In genomic region chr13:40422588-40423235, GRCh38 we compare ENCODE assay signal across 23 cellular contexts.
A peak's percentile ranks its signal among the peaks of the same experiment; 100 is the strongest.
DNase-seq lines count a peak whose midpoint lies in the region; ATAC-seq and TF ChIP-seq lines count a peak whose summit lies in the region.
"Had no signal": no experiment of that assay in that cellular context is flagged by ENCODE, and none has a peak within 500 bp of the region (broad histone marks: within the 10 kb centered on the region; RNA-seq: fewer than 3 reads in every experiment).

No MANE protein-coding gene starts in this region.

- no peak overlapping the region; the same call in 1 of the 2 replicates for H3K9ac ChIP-seq in OCI-LY1 (ENCODE audit: low read length)

- no peak overlapping the region for H3K4me3 Mint-ChIP-seq in activated CD4-positive, alpha-beta memory T cell treated with anti-CD3 and anti-CD28 coated beads for 36 hours
- H3K4me3 Mint-ChIP-seq in activated CD4-positive, alpha-beta memory T cell treated with anti-CD3 and anti-CD28 coated beads, Interleukin-2, amount 10 ng/mL, durations not matched to agents 7 days and 5 days, result no peak overlapping the region
- H3K4me3 Mint-ChIP-seq in CD14-positive monocyte, result peak overlapping the region in 1 of 2 donors; percentile 33
- H3K4me3 Mint-ChIP-seq: activated CD4-positive, alpha-beta T cell treated with anti-CD3 and anti-CD28 coated beads, Interleukin-2, amount 10 ng/mL, durations not matched to agents 7 days and 5 days; memory B cell; neural crest cell; stimulated activated naive CD8-positive, alpha-beta T cell treated with anti-CD3 and anti-CD28 coated beads, Interleukin-15, Interleukin-2, amounts not matched to agents 100 ng/mL and 50 ng/mL, for 24 hours had no signal

- H3K27me3 Mint-ChIP-seq in activated CD4-positive, alpha-beta memory T cell treated with anti-CD3 and anti-CD28 coated beads for 36 hours, result no peaks in the 10 kb centered on the region
- no peaks in the 10 kb centered on the region for H3K27me3 Mint-ChIP-seq in activated CD4-positive, alpha-beta memory T cell treated with anti-CD3 and anti-CD28 coated beads, Interleukin-2, amount 10 ng/mL, durations not matched to agents 7 days and 5 days
- peaks cover 0 to 3% (median 2%) of the 10 kb centered on the region in 3 donors for H3K27me3 Mint-ChIP-seq in CD14-positive monocyte (ENCODE audit: low read depth in 3 of 3)
- H3K27me3 Mint-ChIP-seq: activated CD4-positive, alpha-beta T cell treated with anti-CD3 and anti-CD28 coated beads, Interleukin-2, amount 10 ng/mL, durations not matched to agents 7 days and 5 days; memory B cell; stimulated activated naive CD8-positive, alpha-beta T cell treated with anti-CD3 and anti-CD28 coated beads, Interleukin-15, Interleukin-2, amounts not matched to agents 100 ng/mL and 50 ng/mL, for 24 hours had no signal

- no peak overlapping the region; the same call in 1 of the 2 replicates for H2AFZ ChIP-seq in OCI-LY1 (ENCODE audit: low read length)

- no peak overlapping the region for H3K4me3 ChIP-seq in OCI-LY1 (ENCODE audit: low read depth, low read length, poor library complexity, severe bottlenecking)
- H3K4me3 ChIP-seq: coronary artery, pancreas, SJCRH30 had no signal

- CTCF ChIA-PET in activated CD4-positive, alpha-beta memory T cell treated with anti-CD3 and anti-CD28 coated beads for 36 hours (lab: Charles Lee), result interaction anchor here (0.5 to 1.4 kb wide), 3 partner anchors 246 to 354 kb away, joined by 3 to 5 read pairs (median 4); no protein-coding TSS in a partner anchor
- CTCF ChIA-PET in activated CD4-positive, alpha-beta memory T cell treated with anti-CD3 and anti-CD28 coated beads, Interleukin-2, amount 10 ng/mL, durations not matched to agents 7 days and 5 days (lab: Charles Lee), result no interaction called here

- ATAC-seq in foreskin keratinocyte (peak; percentile 44), GM18505 (IDR thresholded peaks at IDR 0.05; ENCODE audit: unreplicated experiment) (no peak), HG02981 (IDR thresholded peaks at IDR 0.05; ENCODE audit: unreplicated experiment) (no peak)
- ATAC-seq: pancreas had no signal

- H3K27me3 ChIP-seq in OCI-LY1 (ENCODE audit: insufficient read depth, low read length) (no peaks in the 10 kb centered on the region), foreskin keratinocyte (no peaks in the 10 kb centered on the region)
- H3K27me3 ChIP-seq: pancreas, SJCRH30 had no signal

- H3K79me2 ChIP-seq in OCI-LY1 (ENCODE audit: insufficient read depth, low read length), result no peaks in the 10 kb centered on the region

- DNase-seq in activated CD4-positive, alpha-beta memory T cell treated with anti-CD3 and anti-CD28 coated beads for 36 hours, result peak; percentile 41
- DNase-seq in activated CD4-positive, alpha-beta memory T cell treated with anti-CD3 and anti-CD28 coated beads, Interleukin-2, amount 10 ng/mL, durations not matched to agents 7 days and 5 days, result no peak
- DNase-seq in CD14-positive monocyte (ENCODE audit: low spot score) (no peak), foreskin keratinocyte (peak in 1 of 2 donors; percentile 64)
- no peak for DNase-seq in activated naive CD4-positive, alpha-beta T cell treated with anti-CD3 and anti-CD28 coated beads, Interleukin-2, amount 50 U/mL, for 16 hours
- DNase-seq: activated CD4-positive, alpha-beta T cell treated with anti-CD3 and anti-CD28 coated beads, Interleukin-2, amount 10 ng/mL, durations not matched to agents 7 days and 5 days; caudate nucleus; effector CD8-positive, alpha-beta T cell; NCI-H1694; NCI-H446; NCI-H774; pancreas; SJCRH30; SW 1271; T1000 had no signal

- peaks cover 4% of the 10 kb centered on the region; the same call in 1 of the 2 replicates for H3K36me3 ChIP-seq in OCI-LY1 (ENCODE audit: insufficient read depth, low read length)
- H3K36me3 ChIP-seq: pancreas, SJCRH30 had no signal

- intact Hi-C loops in activated CD4-positive, alpha-beta memory T cell treated with anti-CD3 and anti-CD28 coated beads for 36 hours (cut with micrococcal nuclease), result no loop called here
- intact Hi-C loops in CD14-positive monocyte (cut with micrococcal nuclease), result no loop called here

- H3K9me3 Mint-ChIP-seq in activated CD4-positive, alpha-beta memory T cell treated with anti-CD3 and anti-CD28 coated beads for 36 hours, result peaks cover 6% of the 10 kb centered on the region
- no peaks in the 10 kb centered on the region for H3K9me3 Mint-ChIP-seq in activated CD4-positive, alpha-beta memory T cell treated with anti-CD3 and anti-CD28 coated beads, Interleukin-2, amount 10 ng/mL, durations not matched to agents 7 days and 5 days
- H3K9me3 Mint-ChIP-seq in CD14-positive monocyte, result peaks cover 0 to 3% (median under 1%) of the 10 kb centered on the region in 7 donors
- H3K9me3 Mint-ChIP-seq: activated CD4-positive, alpha-beta T cell treated with anti-CD3 and anti-CD28 coated beads, Interleukin-2, amount 10 ng/mL, durations not matched to agents 7 days and 5 days; memory B cell had no signal

- 0 out of 2 replicates have a peak, but pooled peaks cover 7% of the 10 kb centered on the region for H3F3A ChIP-seq in OCI-LY1 (ENCODE audit: insufficient read depth, low read length)

- no peak for TF ChIP-seq CTCF in CD14-positive monocyte (IDR thresholded peaks at IDR 0.05)
- no peak for TF ChIP-seq CTCF in OCI-LY1 (IDR thresholded peaks at IDR 0.05; ENCODE audit: low read length)
- TF ChIP-seq CTCF in foreskin keratinocyte (conservative IDR thresholded peaks at IDR 0.05), result peak; percentile 16

- H3K27ac ChIP-seq in OCI-LY1 (ENCODE audit: low read depth, low read length, poor library complexity, severe bottlenecking) (peak overlapping the region; percentile 72), foreskin keratinocyte (no peak overlapping the region)
- H3K27ac ChIP-seq: coronary artery, pancreas, SJCRH30, VCaP had no signal

- H3K4me1 ChIP-seq in OCI-LY1 (ENCODE audit: insufficient read depth, low read length, severe bottlenecking) (peaks cover 31% of the 10 kb centered on the region), foreskin keratinocyte (no peaks in the 10 kb centered on the region)
- H3K4me1 ChIP-seq: pancreas, SJCRH30 had no signal

- peaks cover 5% of the 10 kb centered on the region; the same call in 1 of the 2 replicates for H3K9me3 ChIP-seq in OCI-LY1 (ENCODE audit: low read length)
- H3K9me3 ChIP-seq: pancreas had no signal

- H3K36me3 Mint-ChIP-seq in activated CD4-positive, alpha-beta memory T cell treated with anti-CD3 and anti-CD28 coated beads for 36 hours, result peaks cover 4% of the 10 kb centered on the region
- no peaks in the 10 kb centered on the region for H3K36me3 Mint-ChIP-seq in activated CD4-positive, alpha-beta memory T cell treated with anti-CD3 and anti-CD28 coated beads, Interleukin-2, amount 10 ng/mL, durations not matched to agents 7 days and 5 days (ENCODE audit: low read depth)
- H3K36me3 Mint-ChIP-seq in CD14-positive monocyte, result no peaks in the 10 kb centered on the region
- H3K36me3 Mint-ChIP-seq: memory B cell had no signal

- H3K27ac Mint-ChIP-seq in activated CD4-positive, alpha-beta memory T cell treated with anti-CD3 and anti-CD28 coated beads for 36 hours, result no peak overlapping the region
- no peak overlapping the region for H3K27ac Mint-ChIP-seq in activated CD4-positive, alpha-beta memory T cell treated with anti-CD3 and anti-CD28 coated beads, Interleukin-2, amount 10 ng/mL, durations not matched to agents 7 days and 5 days
- peak overlapping the region in 6 of 7 donors; percentile 62 to 82 (median 73) for H3K27ac Mint-ChIP-seq in CD14-positive monocyte
- H3K27ac Mint-ChIP-seq: activated CD4-positive, alpha-beta T cell treated with anti-CD3 and anti-CD28 coated beads, Interleukin-2, amount 10 ng/mL, durations not matched to agents 7 days and 5 days; memory B cell; stimulated activated naive CD8-positive, alpha-beta T cell treated with anti-CD3 and anti-CD28 coated beads, Interleukin-15, Interleukin-2, amounts not matched to agents 100 ng/mL and 50 ng/mL, for 24 hours had no signal

- POLR2A ChIA-PET in activated CD4-positive, alpha-beta memory T cell treated with anti-CD3 and anti-CD28 coated beads for 36 hours (lab: Charles Lee), result interaction anchor here (1.3 kb wide), 1 partner anchor 129 kb away, joined by 5 read pairs; no protein-coding TSS in a partner anchor
- POLR2A ChIA-PET in activated CD4-positive, alpha-beta memory T cell treated with anti-CD3 and anti-CD28 coated beads, Interleukin-2, amount 10 ng/mL, durations not matched to agents 7 days and 5 days (lab: Charles Lee), result interaction anchor here (0.7 kb wide), 1 partner anchor 139 kb away, joined by 3 read pairs; no protein-coding TSS in a partner anchor

- no peaks in the 10 kb centered on the region for H4K20me1 ChIP-seq in OCI-LY1 (ENCODE audit: insufficient read depth, low read length)

- no peak overlapping the region; the same call in 1 of the 2 replicates for H3K4me2 ChIP-seq in OCI-LY1 (ENCODE audit: low read length)

- TF ChIP-seq POLR2A in GM18505 (IDR thresholded peaks at IDR 0.05; ENCODE audit: borderline replicate concordance, extremely low read depth, insufficient read depth, insufficient read length), result no peak

- peaks cover 28% of the 10 kb centered on the region for H3K4me1 Mint-ChIP-seq in activated CD4-positive, alpha-beta memory T cell treated with anti-CD3 and anti-CD28 coated beads for 36 hours (ENCODE audit: low read depth)
- peaks cover 3% of the 10 kb centered on the region for H3K4me1 Mint-ChIP-seq in activated CD4-positive, alpha-beta memory T cell treated with anti-CD3 and anti-CD28 coated beads, Interleukin-2, amount 10 ng/mL, durations not matched to agents 7 days and 5 days
- H3K4me1 Mint-ChIP-seq in CD14-positive monocyte, result peaks cover 32% of the 10 kb centered on the region

- no peaks in the 10 kb centered on the region for H3K9me2 ChIP-seq in OCI-LY1 (ENCODE audit: low read depth, low read length)

Comparison
In these comparisons a context has a peak if more than half of its experiments do, and no peak if none do; other contexts are left out.
1. H3K27ac Mint-ChIP-seq: peak in CD14-positive monocyte (6 of 7); none in activated CD4-positive, alpha-beta memory T cell treated with anti-CD3 and anti-CD28 coated beads for 36 hours (single experiment) and activated CD4-positive, alpha-beta memory T cell treated with anti-CD3 and anti-CD28 coated beads, Interleukin-2, amount 10 ng/mL, durations not matched to agents 7 days and 5 days (single experiment).